In the genomic region with DNA sequence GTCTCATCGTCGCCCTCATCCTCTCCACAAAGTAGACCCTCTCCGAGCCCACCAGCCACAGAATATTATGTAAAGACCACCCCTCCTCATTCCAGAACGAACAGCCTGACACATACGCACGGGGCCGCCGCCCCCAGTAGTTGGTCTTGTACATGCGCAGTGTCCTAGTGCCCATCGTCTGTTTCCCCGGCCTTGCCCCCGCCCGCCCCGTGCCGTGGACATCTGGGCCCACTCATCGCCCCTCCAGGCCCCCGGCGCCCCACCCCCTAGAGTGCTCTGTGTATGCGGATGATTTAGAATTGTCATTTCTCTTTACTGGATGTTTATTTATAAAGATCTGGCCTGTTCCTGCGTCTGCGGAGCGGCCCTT, we compare ENCODE assay signal across 8 cellular contexts. TPM values are rescaled to one million over a fixed set of nuclear protein-coding genes. Genes with fewer than 3 reads are reported as not detected.
DNase-seq lines count a peak whose midpoint lies in the region; ATAC-seq, FAIRE-seq and TF ChIP-seq lines count a peak whose summit lies in the region.

No MANE protein-coding gene starts in this region.

- POLR2A ChIA-PET in PC-3 (lab: Charles Lee; ENCODE audit: unreplicated experiment): no interaction called here
- POLR2A ChIA-PET in H1 (lab: Charles Lee; ENCODE audit: partially characterized antibody): interaction anchor here (0.6 to 7.6 kb wide), 9 partner anchors 8 to 268 kb away, joined by 3 to 108 read pairs (median 4); partner anchors contain the start of genes CEMP1, ECI1 and PDPK1

- ATAC-seq in PC-3: no peak

- H3K27me3 ChIP-seq in BLaER1 treated with 17β-estradiol and CSF1 and Interleukin-3, amounts not matched to agents 10 nM and 100 nM: no peaks in the 10 kb centered on the region
- H3K27me3 ChIP-seq in PC-3 (ENCODE audit: low read length) (no peaks in the 10 kb centered on the region), H1 (replicated peaks in 1 of 4; ENCODE audit: control insufficient read depth in 3 of 4, extremely low read depth in 1 of 4, insufficient read depth in 3 of 4, low read length in 3 of 4) (no peaks in the 10 kb centered on the region), neutrophil (no peaks in the 10 kb centered on the region)

- peak overlapping the region; percentile 30 to 100 (median 97); a peak in 20 of 22 replicates for H3K4me2 ChIP-seq in BLaER1 treated with 17β-estradiol and CSF1 and Interleukin-3, amounts not matched to agents 10 nM and 100 nM
- H3K4me2 ChIP-seq in PC-3 (ENCODE audit: low read length) (peak overlapping the region; percentile 44; the same call in 1 of the 2 replicates), H1 (ENCODE audit: insufficient read depth in 1 of 2, low read depth in 2 of 2, low read length in 2 of 2) (peak overlapping the region; percentile 64 to 90)

- H3K9ac ChIP-seq in BLaER1 treated with 17β-estradiol and CSF1 and Interleukin-3, amounts not matched to agents 10 nM and 100 nM: peak overlapping the region; percentile 54 to 100 (median 97); a peak in 20 of 22 replicates
- no peak overlapping the region for H3K9ac ChIP-seq in PC-3 (ENCODE audit: low read length)
- H3K9ac ChIP-seq in H1 (replicated peaks in 1 of 4; ENCODE audit: extremely low read depth in 1 of 4, low read depth in 3 of 4, low read length in 3 of 4): no peak overlapping the region

- no peaks in the 10 kb centered on the region for H3K9me3 ChIP-seq in BLaER1 treated with 17β-estradiol and CSF1 and Interleukin-3, amounts not matched to agents 10 nM and 100 nM (replicated peaks in 1 of 11)
- H3K9me3 ChIP-seq in PC-3 (ENCODE audit: low read length): no peaks in the 10 kb centered on the region
- H3K9me3 ChIP-seq in H1 (ENCODE audit: insufficient read depth in 2 of 2, low read depth in 1 of 2, low read length in 1 of 2): no peaks in the 10 kb centered on the region
- H3K9me3 ChIP-seq in neutrophil: no peaks in the 10 kb centered on the region

- no peak overlapping the region for H3K56ac ChIP-seq in H1 (replicated peaks; ENCODE audit: insufficient read length, low read depth, low read length)

- H3K23me2 ChIP-seq in H1 (ENCODE audit: low read depth, low read length): peaks cover 7% of the 10 kb centered on the region; the same call in 1 of the 2 replicates

- TF ChIP-seq CTCF in PC-3 (conservative IDR thresholded peaks at IDR 0.05; ENCODE audit: low read depth, low read length): no peak
- no peak for TF ChIP-seq CTCF in H1 (IDR thresholded peaks at IDR 0.05; ENCODE audit: control extremely low read depth in 1 of 3, insufficient read depth in 1 of 3, low read depth in 1 of 3, low read length in 3 of 3)
- TF ChIP-seq CTCF in neutrophil (IDR thresholded peaks at IDR 0.05): no peak

- TF ChIP-seq POLR2A in H1 (IDR thresholded peaks at IDR 0.05; ENCODE audit: control extremely low read depth in 1 of 2, low read depth in 2 of 2, low read length in 2 of 2): no peak

- H2BK15ac ChIP-seq in H1 (ENCODE audit: low read length): no peak overlapping the region

- TF ChIP-seq RAD21 in H1 (IDR thresholded peaks at IDR 0.05 in 1 of 2, conservative IDR thresholded peaks at IDR 0.05 in 1 of 2; ENCODE audit: low read depth in 2 of 2, low read length in 2 of 2): no peak

- DNase-seq in PC-3 (no peak), H1 (ENCODE audit: low read depth in 1 of 2, low spot score in 2 of 2) (no peak), ureter (ENCODE audit: low spot score) (no peak), HK-2 (ENCODE audit: unreplicated experiment) (no peak), NCI-H1694 (lab: John Stamatoyannopoulos, UW) (no peak), cerebellar nuclear complex (lab: John Stamatoyannopoulos, UW) (no peak)

- H4K8ac ChIP-seq in H1 (ENCODE audit: extremely low read depth, insufficient read depth, low read length): peak overlapping the region; percentile 91

- WGBS in H1 (ENCODE audit: extremely low coverage in 1 of 2, insufficient coverage in 1 of 2, insufficient read length in 1 of 2, insufficient replicate concordance in 2 of 2, low coverage in 1 of 2, low lambda C conversion rate in 2 of 2, missing lambda C conversion rate in 1 of 2), 2 experiments: 95% methylated on average over 14 of the region's 22 CpGs; no CpG with 5 or more reads in 1 of the 2 experiments

- H3K4me3 ChIP-seq in BLaER1 treated with 17β-estradiol and CSF1 and Interleukin-3, amounts not matched to agents 10 nM and 100 nM: peak overlapping the region in 4 of 10 experiments; percentile 13 to 99 (median 82); a peak in 5 of 20 replicates
- H3K4me3 ChIP-seq in PC-3 (ENCODE audit: low read length) (no peak overlapping the region), H1 (ENCODE audit: extremely low read depth in 1 of 4, insufficient read depth in 2 of 4, low read depth in 3 of 4, low read length in 4 of 4) (peak overlapping the region in 1 of 4 experiments; percentile 82; a peak in 3 of 8 replicates), neutrophil (ENCODE audit: low read depth in 1 of 2, low read length in 1 of 2) (peak overlapping the region; percentile 73 to 77)

- H3K4me1 ChIP-seq in BLaER1 treated with 17β-estradiol and CSF1 and Interleukin-3, amounts not matched to agents 10 nM and 100 nM: peaks cover 47 to 83% (median 62%) of the 10 kb centered on the region in 10 experiments
- peaks cover 32% of the 10 kb centered on the region for H3K4me1 ChIP-seq in PC-3 (ENCODE audit: insufficient read depth, low read length)
- peaks cover 0 to 21% (median 5%) of the 10 kb centered on the region in 4 experiments; a peak in 5 of 7 replicates for H3K4me1 ChIP-seq in H1 (replicated peaks in 1 of 4; ENCODE audit: control insufficient read depth in 3 of 4, insufficient read depth in 4 of 4, low read length in 3 of 4)
- peaks cover 79 to 83% of the 10 kb centered on the region in 2 experiments for H3K4me1 ChIP-seq in neutrophil (ENCODE audit: control insufficient read depth in 1 of 2, insufficient read depth in 1 of 2, low read depth in 1 of 2, low read length in 1 of 2)

- no peak overlapping the region for H2AFZ ChIP-seq in PC-3 (ENCODE audit: low read length)
- H2AFZ ChIP-seq in H1 (ENCODE audit: low read length): no peak overlapping the region

- H2BK120ac ChIP-seq in H1 (replicated peaks; ENCODE audit: low read depth, low read length): no peak overlapping the region

- no peak overlapping the region for H3K18ac ChIP-seq in H1 (ENCODE audit: extremely low read depth, low read length)

- H3K9me2 ChIP-seq in PC-3 (replicated peaks; ENCODE audit: low read length): no peaks in the 10 kb centered on the region

- peaks cover 30 to 63% (median 49%) of the 10 kb centered on the region in 11 experiments for H3K36me3 ChIP-seq in BLaER1 treated with 17β-estradiol and CSF1 and Interleukin-3, amounts not matched to agents 10 nM and 100 nM
- H3K36me3 ChIP-seq in PC-3 (ENCODE audit: low read depth, low read length): peaks cover 11% of the 10 kb centered on the region; the same call in 1 of the 2 replicates
- peaks cover 2 to 14% (median 4%) of the 10 kb centered on the region in 4 experiments; a peak in 5 of 8 replicates for H3K36me3 ChIP-seq in H1 (ENCODE audit: control insufficient read depth in 2 of 4, insufficient read depth in 4 of 4, low read length in 3 of 4)
- peaks cover 33% of the 10 kb centered on the region for H3K36me3 ChIP-seq in neutrophil

- H3K14ac ChIP-seq in H1 (ENCODE audit: insufficient read length): no peak overlapping the region

- peaks cover 26% of the 10 kb centered on the region for H3K79me1 ChIP-seq in H1 (ENCODE audit: low read depth, low read length)

- no peaks in the 10 kb centered on the region for H3F3A ChIP-seq in PC-3 (ENCODE audit: low read length, unreplicated experiment)

- H4K5ac ChIP-seq in H1 (ENCODE audit: insufficient read length, low read depth, low read length): no peak overlapping the region

- H2BK20ac ChIP-seq in H1 (ENCODE audit: low read length): no peak overlapping the region

- no peak overlapping the region for H2AK5ac ChIP-seq in H1 (ENCODE audit: low read depth, low read length)

- H3K79me2 ChIP-seq in PC-3 (ENCODE audit: low read length) (peaks cover 69% of the 10 kb centered on the region), H1 (ENCODE audit: control insufficient read depth in 1 of 2, insufficient read depth in 2 of 2, low read length in 2 of 2) (peaks cover 23 to 53% of the 10 kb centered on the region in 2 experiments)

- peaks cover 63 to 92% (median 74%) of the 10 kb centered on the region in 11 experiments for H4K20me1 ChIP-seq in BLaER1 treated with 17β-estradiol and CSF1 and Interleukin-3, amounts not matched to agents 10 nM and 100 nM
- peaks cover 38% of the 10 kb centered on the region for H4K20me1 ChIP-seq in PC-3 (ENCODE audit: low read length)
- H4K20me1 ChIP-seq in H1 (replicated peaks in 1 of 2; ENCODE audit: control insufficient read depth in 1 of 2, insufficient read depth in 2 of 2, low read length in 2 of 2): peaks cover 29 to 38% of the 10 kb centered on the region in 2 experiments

- intact Hi-C loops in PC-3 (cut with micrococcal nuclease): no loop called here

- TF ChIP-seq EP300 in H1 (IDR thresholded peaks at IDR 0.05; ENCODE audit: borderline replicate concordance in 1 of 2, low read depth in 2 of 2, low read length in 2 of 2): no peak

- H3K4ac ChIP-seq in H1 (replicated peaks; ENCODE audit: insufficient read length, low read depth, low read length): no peak overlapping the region

- peak overlapping the region in 10 of 11 experiments; percentile 34 to 99 (median 80); a peak in 18 of 22 replicates for H3K27ac ChIP-seq in BLaER1 treated with 17β-estradiol and CSF1 and Interleukin-3, amounts not matched to agents 10 nM and 100 nM
- H3K27ac ChIP-seq in PC-3 (ENCODE audit: low read length) (no peak overlapping the region), H1 (ENCODE audit: low read depth, low read length) (no peak overlapping the region), neutrophil (peak overlapping the region; percentile 100)

- CTCF ChIA-PET in PC-3 (lab: Charles Lee) (interaction anchor here (0.5 kb wide), 1 partner anchor 83 kb away, joined by 5 read pairs; no protein-coding TSS in a partner anchor), H1 (lab: Charles Lee; ENCODE audit: partially characterized antibody) (interaction anchor here (1.1 kb wide), 1 partner anchor 24 kb away, joined by 3 read pairs; no protein-coding TSS in a partner anchor)

- BruUV-seq in PC-3 (replicated peaks; lab: Mats Ljungman, UMichigan): no TSS peak

- no peak overlapping the region for H2BK5ac ChIP-seq in H1 (ENCODE audit: low read depth, low read length)

- no peak overlapping the region for H4K91ac ChIP-seq in H1 (replicated peaks; ENCODE audit: insufficient read length, low read length)

- H2BK12ac ChIP-seq in H1 (ENCODE audit: low read depth, low read length): no peak overlapping the region

- FAIRE-seq in H1 (lab: Jason Lieb, UNC): no peak

- no peak overlapping the region for H3K23ac ChIP-seq in H1 (ENCODE audit: insufficient read length)

RNA-seq across cellular contexts. Expression of gene AMDHD2, which starts 0.5 kb away (rescaled TPM):
- total RNA-seq in PC-3 (2014; rRNA removed) (50.3 and 62.8 TPM in 2 replicates), ureter (23.2 TPM)
- 43.0 and 45.0 TPM in 2 replicates for total RNA-seq in H1 (2021; fragmentation: NEBNext Ultra II Directional; extraction: Animal tissue kit (Norgen Biotek cat#: 25700))
- polyA plus RNA-seq in H1 (2011; rRNA removed): 54.6 and 77.1 TPM in 2 replicates
- polyA plus RNA-seq in H1 (2011; cell fraction: cytosol; rRNA removed): 63.4 TPM
- 345 TPM for polyA plus RNA-seq in H1 (2011; cell fraction: nucleus; rRNA removed)
- 36.6 to 63.3 TPM (median 57.3 TPM) in 4 replicates for polyA plus RNA-seq in H1 (2012, experiment 1 of 2)
- 26.8 TPM for polyA plus RNA-seq in H1 (2012, experiment 2 of 2)
- polyA plus RNA-seq in H1 (2013, experiment 1 of 2): 19.9 TPM
- polyA plus RNA-seq in H1 (2013, experiment 2 of 2): 18.3 TPM
- polyA minus RNA-seq in H1 (2011; rRNA and poly(A)+ RNA removed): 15.9 and 28.8 TPM in 2 replicates
- polyA minus RNA-seq in H1 (2011; cell fraction: cytosol; rRNA and poly(A)+ RNA removed): 36.0 TPM
- 89.1 TPM for polyA minus RNA-seq in H1 (2011; cell fraction: nucleus; rRNA and poly(A)+ RNA removed)

RNA-seq across cellular contexts. Expression of gene ATP6V0C, which starts 5.9 kb away (rescaled TPM):
- total RNA-seq in PC-3 (2014; rRNA removed) (67.4 and 80.2 TPM in 2 replicates), ureter (170 TPM)
- 176 and 199 TPM in 2 replicates for total RNA-seq in H1 (2021; fragmentation: NEBNext Ultra II Directional; extraction: Animal tissue kit (Norgen Biotek cat#: 25700))
- polyA plus RNA-seq in H1 (2011; rRNA removed): 125 and 218 TPM in 2 replicates
- 35.7 TPM for polyA plus RNA-seq in H1 (2011; cell fraction: cytosol; rRNA removed)
- polyA plus RNA-seq in H1 (2011; cell fraction: nucleus; rRNA removed): 80.2 TPM
- 161 to 288 TPM (median 238 TPM) in 4 replicates for polyA plus RNA-seq in H1 (2012, experiment 1 of 2)
- 371 TPM for polyA plus RNA-seq in H1 (2012, experiment 2 of 2)
- 359 TPM for polyA plus RNA-seq in H1 (2013, experiment 1 of 2)
- polyA plus RNA-seq in H1 (2013, experiment 2 of 2): 478 TPM
- polyA minus RNA-seq in H1 (2011; rRNA and poly(A)+ RNA removed): 15.2 and 20.3 TPM in 2 replicates
- 225 TPM for polyA minus RNA-seq in H1 (2011; cell fraction: cytosol; rRNA and poly(A)+ RNA removed)
- 36.2 TPM for polyA minus RNA-seq in H1 (2011; cell fraction: nucleus; rRNA and poly(A)+ RNA removed)

RNA-seq across cellular contexts. Expression of gene CEMP1, which starts 11.5 kb away (rescaled TPM):
- total RNA-seq in PC-3 (2014; rRNA removed): 0.46 TPM in 1 of 2 replicates, not detected in the other
- not detected in 2 replicates for total RNA-seq in H1 (2021; fragmentation: NEBNext Ultra II Directional; extraction: Animal tissue kit (Norgen Biotek cat#: 25700))
- 0.08 TPM in 1 of 2 replicates, not detected in the other for polyA plus RNA-seq in H1 (2011; rRNA removed)
- polyA plus RNA-seq in H1 (2011; cell fraction: cytosol; rRNA removed): 0.05 TPM
- 0.11 TPM for polyA plus RNA-seq in H1 (2011; cell fraction: nucleus; rRNA removed)
- polyA plus RNA-seq in H1 (2012, experiment 1 of 2): 6.9 to 11.1 TPM (median 8.1 TPM) in 3 of 4 replicates, not detected in the other
- polyA plus RNA-seq in H1 (2012, experiment 2 of 2): 6.9 TPM
- polyA plus RNA-seq in H1 (2013, experiment 1 of 2): not detected
- polyA plus RNA-seq in H1 (2013, experiment 2 of 2): not detected
- polyA minus RNA-seq in H1 (2011; rRNA and poly(A)+ RNA removed): 0.32 TPM in 1 of 2 replicates, not detected in the other
- not detected for polyA minus RNA-seq in H1 (2011; cell fraction: cytosol; rRNA and poly(A)+ RNA removed)
- 3.1 TPM for polyA minus RNA-seq in H1 (2011; cell fraction: nucleus; rRNA and poly(A)+ RNA removed)
- 0.29 TPM for total RNA-seq in ureter

RNA-seq across cellular contexts. Expression of gene PDPK1, which starts 18.1 kb away (rescaled TPM):
- total RNA-seq in PC-3 (2014; rRNA removed): 13.7 and 18.9 TPM in 2 replicates
- total RNA-seq in H1 (2021; fragmentation: NEBNext Ultra II Directional; extraction: Animal tissue kit (Norgen Biotek cat#: 25700)): 27.8 and 28.0 TPM in 2 replicates
- 13.8 and 17.1 TPM in 2 replicates for polyA plus RNA-seq in H1 (2011; rRNA removed)
- 15.6 TPM for polyA plus RNA-seq in H1 (2011; cell fraction: cytosol; rRNA removed)
- polyA plus RNA-seq in H1 (2011; cell fraction: nucleus; rRNA removed): 22.5 TPM
- 12.5 to 17.7 TPM (median 16.7 TPM) in 4 replicates for polyA plus RNA-seq in H1 (2012, experiment 1 of 2)
- polyA plus RNA-seq in H1 (2012, experiment 2 of 2): 5.3 TPM
- polyA plus RNA-seq in H1 (2013, experiment 1 of 2): 11.7 TPM
- polyA plus RNA-seq in H1 (2013, experiment 2 of 2): 11.2 TPM
- 28.8 and 34.6 TPM in 2 replicates for polyA minus RNA-seq in H1 (2011; rRNA and poly(A)+ RNA removed)
- 22.6 TPM for polyA minus RNA-seq in H1 (2011; cell fraction: cytosol; rRNA and poly(A)+ RNA removed)
- 28.4 TPM for polyA minus RNA-seq in H1 (2011; cell fraction: nucleus; rRNA and poly(A)+ RNA removed)
- 65.9 TPM for total RNA-seq in ureter

RNA-seq across cellular contexts. Expression of gene TBC1D24, which starts 44.8 kb away (rescaled TPM):
- total RNA-seq in PC-3 (2014; rRNA removed) (11.3 and 15.2 TPM in 2 replicates), ureter (6.5 TPM)
- total RNA-seq in H1 (2021; fragmentation: NEBNext Ultra II Directional; extraction: Animal tissue kit (Norgen Biotek cat#: 25700)): 18.6 and 21.5 TPM in 2 replicates
- polyA plus RNA-seq in H1 (2011; rRNA removed): 8.7 and 13.3 TPM in 2 replicates
- 9.4 TPM for polyA plus RNA-seq in H1 (2011; cell fraction: cytosol; rRNA removed)
- 22.2 TPM for polyA plus RNA-seq in H1 (2011; cell fraction: nucleus; rRNA removed)
- 7.7 to 10.3 TPM (median 9.2 TPM) in 4 replicates for polyA plus RNA-seq in H1 (2012, experiment 1 of 2)
- 4.2 TPM for polyA plus RNA-seq in H1 (2012, experiment 2 of 2)
- 7.5 TPM for polyA plus RNA-seq in H1 (2013, experiment 1 of 2)
- 7.0 TPM for polyA plus RNA-seq in H1 (2013, experiment 2 of 2)
- polyA minus RNA-seq in H1 (2011; rRNA and poly(A)+ RNA removed): 13.1 and 14.6 TPM in 2 replicates
- 15.0 TPM for polyA minus RNA-seq in H1 (2011; cell fraction: cytosol; rRNA and poly(A)+ RNA removed)
- 13.0 TPM for polyA minus RNA-seq in H1 (2011; cell fraction: nucleus; rRNA and poly(A)+ RNA removed)

Comparison
In these comparisons a context has a peak if more than half of its experiments do, and no peak if none do; other contexts are left out.
1. H3K27ac ChIP-seq: peak in BLaER1 treated with 17β-estradiol and CSF1 and Interleukin-3, amounts not matched to agents 10 nM and 100 nM (10 of 11) and neutrophil (single experiment); none in PC-3 (single experiment) and H1 (single experiment).
2. H3K4me2 ChIP-seq: peak in every context shown above with its lines; median percentile 97 in BLaER1 treated with 17β-estradiol and CSF1 and Interleukin-3, amounts not matched to agents 10 nM and 100 nM; 77 in H1; 44 in PC-3.
3. H3K9ac ChIP-seq: peak in BLaER1 treated with 17β-estradiol and CSF1 and Interleukin-3, amounts not matched to agents 10 nM and 100 nM (11 of 11); none in PC-3 (single experiment) and H1 (0 of 4).